ENCODE assay signal across 13 cellular contexts in genomic region chr12:3097836-3098235, GRCh38. TPM values are rescaled to one million over a fixed set of nuclear protein-coding genes. Genes with fewer than 3 reads are reported as not detected.
A peak's percentile ranks its signal among the peaks of the same experiment; 100 is the strongest.
DNase-seq lines count a peak whose midpoint lies in the region; ATAC-seq, FAIRE-seq and TF ChIP-seq lines count a peak whose summit lies in the region.
"Had no signal": no experiment of that assay in that cellular context is flagged by ENCODE, and none has a peak within 500 bp of the region (broad histone marks: within the 10 kb centered on the region; RNA-seq: fewer than 3 reads in every experiment).

No MANE protein-coding gene starts in this region.

- H3K27ac ChIP-seq in brain microvascular endothelial cell = peak overlapping the region; percentile 64
- H3K27ac ChIP-seq in kidney (ENCODE audit: low read depth in 2 of 2, low read length in 2 of 2) = peak overlapping the region; percentile 83 to 85
- peak overlapping the region; percentile 76 for H3K27ac ChIP-seq in skeletal muscle tissue (ENCODE audit: low read depth, low read length)

- H3K9me3 ChIP-seq in kidney (ENCODE audit: control insufficient read depth in 1 of 2, low read length in 2 of 2) = no peaks in the 10 kb centered on the region
- H3K9me3 ChIP-seq in skeletal muscle tissue (ENCODE audit: control insufficient read depth in 3 of 3, low read length in 3 of 3) = no peaks in the 10 kb centered on the region

- ATAC-seq in HG02852 (IDR thresholded peaks at IDR 0.05; ENCODE audit: unreplicated experiment) (no peak), GM19324 (IDR thresholded peaks at IDR 0.05; ENCODE audit: low FRiP score, unreplicated experiment) (no peak)
- ATAC-seq: activated CD8-positive, alpha-beta T cell treated with anti-CD3 and anti-CD28 coated beads, Interleukin-2, amount 10 ng/mL, durations not matched to agents 7 days and 5 days had no signal

- H3K4me1 ChIP-seq in kidney (ENCODE audit: control insufficient read depth in 1 of 2, insufficient read depth in 1 of 2, low read depth in 1 of 2, low read length in 2 of 2) (peaks cover 37 to 45% of the 10 kb centered on the region in 2 donors), skeletal muscle tissue (ENCODE audit: control insufficient read depth in 3 of 3, insufficient read depth in 3 of 3, low read length in 3 of 3) (peaks cover 8 to 22% (median 12%) of the 10 kb centered on the region in 3 donors)

- DNase-seq in Caki2 (ENCODE audit: low read depth) = peak; percentile 19
- no peak for DNase-seq in brain microvascular endothelial cell
- DNase-seq in kidney = peak; percentile 87
- no peak for DNase-seq in ecto neural progenitor cell (ENCODE audit: low spot score)
- DNase-seq in OCI-M1 (lab: John Stamatoyannopoulos, UW) = no peak
- DNase-seq: activated CD8-positive, alpha-beta T cell treated with anti-CD3 and anti-CD28 coated beads, Interleukin-2, amount 10 ng/mL, durations not matched to agents 7 days and 5 days; C1 segment of cervical spinal cord; NCI-H345; stimulated activated CD4-positive, alpha-beta T cell treated with anti-CD3 and anti-CD28 coated beads, Interleukin-2, amount 100 ng/mL, for 48 hours; trophoblast cell had no signal

- FAIRE-seq in kidney (lab: Jason Lieb, UNC) = no peak

- H3K27me3 ChIP-seq in brain microvascular endothelial cell (replicated peaks) (no peaks in the 10 kb centered on the region), skeletal muscle tissue (ENCODE audit: control insufficient read depth in 3 of 3, insufficient read depth in 3 of 3, low read length in 3 of 3) (no peaks in the 10 kb centered on the region)

- in situ Hi-C loops in Caki2 (cut with HindIII; ENCODE audit: low pct_unique_long_range_greater_than_20kb, low sequenced_read_pairs) (no loop called here), brain microvascular endothelial cell (cut with HindIII; ENCODE audit: low pct_ligation_motif_present, low sequenced_read_pairs) (no loop called here)

- H3K9ac ChIP-seq in kidney (ENCODE audit: low read length in 2 of 2) (peak overlapping the region in 1 of 2 donors; percentile 2), skeletal muscle tissue (ENCODE audit: low read depth in 1 of 3, low read length in 3 of 3) (peak overlapping the region in 1 of 3 donors; percentile 15)

- TF ChIP-seq CTCF in brain microvascular endothelial cell (IDR thresholded peaks at IDR 0.05; ENCODE audit: low read depth, low read length, missing control alignments) (no peak), kidney (IDR thresholded peaks at IDR 0.05; ENCODE audit: borderline replicate concordance, extremely low read depth, insufficient read depth) (no peak)

- intact Hi-C loops in kidney (cut with DNase I) = no loop called here

- H3K4me3 ChIP-seq in brain microvascular endothelial cell (ENCODE audit: low read depth, low read length) = peak overlapping the region; percentile 12
- H3K4me3 ChIP-seq in kidney (ENCODE audit: low read length in 2 of 2) = peak overlapping the region; percentile 2 to 30
- peak overlapping the region in 2 of 3 donors; percentile 31 to 35 for H3K4me3 ChIP-seq in skeletal muscle tissue (ENCODE audit: low read length in 3 of 3)

- H3K36me3 ChIP-seq in brain microvascular endothelial cell (replicated peaks) = no peaks in the 10 kb centered on the region
- H3K36me3 ChIP-seq in kidney (ENCODE audit: control insufficient read depth in 1 of 2, insufficient read depth in 2 of 2, low read length in 2 of 2) = peaks cover 0 to 4% of the 10 kb centered on the region in 2 donors
- H3K36me3 ChIP-seq in skeletal muscle tissue (ENCODE audit: control insufficient read depth in 3 of 3, insufficient read depth in 3 of 3, low read length in 3 of 3) = no peaks in the 10 kb centered on the region

RNA-seq across cellular contexts. Expression of gene TSPAN9, which starts 20.7 kb away (rescaled TPM):
- total RNA-seq in Caki2 (2014; rRNA removed; shearing (Covaris generic); ENCODE audit: low replicate concordance) = 6.9 and 11.0 TPM in 2 replicates
- total RNA-seq in kidney = 81.6 TPM
- 62.4 TPM for polyA plus RNA-seq in kidney (ENCODE audit: insufficient read depth, low read depth, low replicate concordance)
- total RNA-seq in skeletal muscle tissue = 66.3 TPM
- total RNA-seq: activated CD8-positive, alpha-beta T cell treated with anti-CD3 and anti-CD28 coated beads, Interleukin-2, amount 10 ng/mL, durations not matched to agents 7 days and 5 days had no signal

Comparison
In these comparisons a context has a peak if more than half of its experiments do, and no peak if none do; other contexts are left out.
1. DNase-seq: peak in Caki2 (single experiment) and kidney (single experiment); none in brain microvascular endothelial cell (single experiment), ecto neural progenitor cell (single experiment) and OCI-M1 (single experiment).
2. Peak in every context shown above with its lines, with median percentiles within 50 percentile points of each other: H3K27ac ChIP-seq and H3K4me3 ChIP-seq.